1 cellular context compared by ENCODE assay signal in the genomic region with DNA sequence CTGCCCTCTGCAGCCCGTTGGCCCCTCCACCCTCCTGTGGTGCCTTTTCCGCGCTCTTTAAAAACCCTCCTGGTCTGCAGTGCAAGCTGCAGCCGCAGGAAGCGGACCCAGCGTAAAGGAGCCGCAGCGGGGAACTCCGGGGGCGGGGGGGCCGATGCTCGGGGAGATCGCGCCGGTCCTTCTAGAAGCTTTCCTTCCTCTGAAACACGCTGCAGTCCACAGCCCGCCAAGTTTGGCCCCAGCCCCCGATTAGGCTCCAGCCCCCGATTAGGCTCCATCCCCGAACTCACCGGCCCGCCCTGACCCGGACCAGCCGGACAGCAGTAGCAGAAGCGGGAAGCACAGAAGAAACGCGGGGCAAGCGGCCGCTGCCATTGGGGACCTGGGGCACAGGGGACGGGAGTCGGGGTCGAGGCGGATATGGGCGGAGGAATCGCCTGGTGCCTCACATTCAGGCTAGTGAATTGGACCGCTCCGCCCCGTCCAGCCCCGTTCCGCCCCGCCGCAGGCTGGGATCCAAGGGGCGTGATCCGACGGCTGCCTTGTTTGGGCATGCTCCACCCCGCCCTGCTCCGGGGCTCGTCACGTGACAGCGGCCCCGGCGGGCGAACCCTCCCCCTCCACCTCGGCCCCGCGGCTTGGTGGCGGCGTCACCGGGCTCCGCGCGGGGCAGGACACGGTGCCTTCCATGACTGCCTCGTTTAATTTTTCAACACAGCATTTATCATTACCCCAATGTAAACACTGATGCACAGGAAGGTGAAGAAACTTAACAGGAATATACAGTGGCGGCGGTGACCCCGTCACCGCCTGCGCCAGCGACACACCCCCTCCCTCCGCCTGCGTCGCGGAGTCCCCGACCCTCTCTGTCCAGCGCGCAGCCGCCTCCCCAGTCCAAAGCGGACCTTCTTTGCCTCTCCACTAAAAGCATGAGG.
TF ChIP-seq lines count a peak whose summit lies in the region.

No MANE protein-coding gene starts in this region.

TF ChIP-seq in K562, 482 proteins besides CTCF, POLR2A, EP300 and RAD21 (continued from another document and continues in another):
- TF ChIP-seq, protein P1, sequence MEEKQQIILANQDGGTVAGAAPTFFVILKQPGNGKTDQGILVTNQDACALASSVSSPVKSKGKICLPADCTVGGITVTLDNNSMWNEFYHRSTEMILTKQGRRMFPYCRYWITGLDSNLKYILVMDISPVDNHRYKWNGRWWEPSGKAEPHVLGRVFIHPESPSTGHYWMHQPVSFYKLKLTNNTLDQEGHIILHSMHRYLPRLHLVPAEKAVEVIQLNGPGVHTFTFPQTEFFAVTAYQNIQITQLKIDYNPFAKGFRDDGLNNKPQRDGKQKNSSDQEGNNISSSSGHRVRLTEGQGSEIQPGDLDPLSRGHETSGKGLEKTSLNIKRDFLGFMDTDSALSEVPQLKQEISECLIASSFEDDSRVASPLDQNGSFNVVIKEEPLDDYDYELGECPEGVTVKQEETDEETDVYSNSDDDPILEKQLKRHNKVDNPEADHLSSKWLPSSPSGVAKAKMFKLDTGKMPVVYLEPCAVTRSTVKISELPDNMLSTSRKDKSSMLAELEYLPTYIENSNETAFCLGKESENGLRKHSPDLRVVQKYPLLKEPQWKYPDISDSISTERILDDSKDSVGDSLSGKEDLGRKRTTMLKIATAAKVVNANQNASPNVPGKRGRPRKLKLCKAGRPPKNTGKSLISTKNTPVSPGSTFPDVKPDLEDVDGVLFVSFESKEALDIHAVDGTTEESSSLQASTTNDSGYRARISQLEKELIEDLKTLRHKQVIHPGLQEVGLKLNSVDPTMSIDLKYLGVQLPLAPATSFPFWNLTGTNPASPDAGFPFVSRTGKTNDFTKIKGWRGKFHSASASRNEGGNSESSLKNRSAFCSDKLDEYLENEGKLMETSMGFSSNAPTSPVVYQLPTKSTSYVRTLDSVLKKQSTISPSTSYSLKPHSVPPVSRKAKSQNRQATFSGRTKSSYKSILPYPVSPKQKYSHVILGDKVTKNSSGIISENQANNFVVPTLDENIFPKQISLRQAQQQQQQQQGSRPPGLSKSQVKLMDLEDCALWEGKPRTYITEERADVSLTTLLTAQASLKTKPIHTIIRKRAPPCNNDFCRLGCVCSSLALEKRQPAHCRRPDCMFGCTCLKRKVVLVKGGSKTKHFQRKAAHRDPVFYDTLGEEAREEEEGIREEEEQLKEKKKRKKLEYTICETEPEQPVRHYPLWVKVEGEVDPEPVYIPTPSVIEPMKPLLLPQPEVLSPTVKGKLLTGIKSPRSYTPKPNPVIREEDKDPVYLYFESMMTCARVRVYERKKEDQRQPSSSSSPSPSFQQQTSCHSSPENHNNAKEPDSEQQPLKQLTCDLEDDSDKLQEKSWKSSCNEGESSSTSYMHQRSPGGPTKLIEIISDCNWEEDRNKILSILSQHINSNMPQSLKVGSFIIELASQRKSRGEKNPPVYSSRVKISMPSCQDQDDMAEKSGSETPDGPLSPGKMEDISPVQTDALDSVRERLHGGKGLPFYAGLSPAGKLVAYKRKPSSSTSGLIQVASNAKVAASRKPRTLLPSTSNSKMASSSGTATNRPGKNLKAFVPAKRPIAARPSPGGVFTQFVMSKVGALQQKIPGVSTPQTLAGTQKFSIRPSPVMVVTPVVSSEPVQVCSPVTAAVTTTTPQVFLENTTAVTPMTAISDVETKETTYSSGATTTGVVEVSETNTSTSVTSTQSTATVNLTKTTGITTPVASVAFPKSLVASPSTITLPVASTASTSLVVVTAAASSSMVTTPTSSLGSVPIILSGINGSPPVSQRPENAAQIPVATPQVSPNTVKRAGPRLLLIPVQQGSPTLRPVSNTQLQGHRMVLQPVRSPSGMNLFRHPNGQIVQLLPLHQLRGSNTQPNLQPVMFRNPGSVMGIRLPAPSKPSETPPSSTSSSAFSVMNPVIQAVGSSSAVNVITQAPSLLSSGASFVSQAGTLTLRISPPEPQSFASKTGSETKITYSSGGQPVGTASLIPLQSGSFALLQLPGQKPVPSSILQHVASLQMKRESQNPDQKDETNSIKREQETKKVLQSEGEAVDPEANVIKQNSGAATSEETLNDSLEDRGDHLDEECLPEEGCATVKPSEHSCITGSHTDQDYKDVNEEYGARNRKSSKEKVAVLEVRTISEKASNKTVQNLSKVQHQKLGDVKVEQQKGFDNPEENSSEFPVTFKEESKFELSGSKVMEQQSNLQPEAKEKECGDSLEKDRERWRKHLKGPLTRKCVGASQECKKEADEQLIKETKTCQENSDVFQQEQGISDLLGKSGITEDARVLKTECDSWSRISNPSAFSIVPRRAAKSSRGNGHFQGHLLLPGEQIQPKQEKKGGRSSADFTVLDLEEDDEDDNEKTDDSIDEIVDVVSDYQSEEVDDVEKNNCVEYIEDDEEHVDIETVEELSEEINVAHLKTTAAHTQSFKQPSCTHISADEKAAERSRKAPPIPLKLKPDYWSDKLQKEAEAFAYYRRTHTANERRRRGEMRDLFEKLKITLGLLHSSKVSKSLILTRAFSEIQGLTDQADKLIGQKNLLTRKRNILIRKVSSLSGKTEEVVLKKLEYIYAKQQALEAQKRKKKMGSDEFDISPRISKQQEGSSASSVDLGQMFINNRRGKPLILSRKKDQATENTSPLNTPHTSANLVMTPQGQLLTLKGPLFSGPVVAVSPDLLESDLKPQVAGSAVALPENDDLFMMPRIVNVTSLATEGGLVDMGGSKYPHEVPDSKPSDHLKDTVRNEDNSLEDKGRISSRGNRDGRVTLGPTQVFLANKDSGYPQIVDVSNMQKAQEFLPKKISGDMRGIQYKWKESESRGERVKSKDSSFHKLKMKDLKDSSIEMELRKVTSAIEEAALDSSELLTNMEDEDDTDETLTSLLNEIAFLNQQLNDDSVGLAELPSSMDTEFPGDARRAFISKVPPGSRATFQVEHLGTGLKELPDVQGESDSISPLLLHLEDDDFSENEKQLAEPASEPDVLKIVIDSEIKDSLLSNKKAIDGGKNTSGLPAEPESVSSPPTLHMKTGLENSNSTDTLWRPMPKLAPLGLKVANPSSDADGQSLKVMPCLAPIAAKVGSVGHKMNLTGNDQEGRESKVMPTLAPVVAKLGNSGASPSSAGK (IDR thresholded peaks at IDR 0.05): peak; percentile 63
- TF ChIP-seq NEUROD1 (IDR thresholded peaks at IDR 0.05; ENCODE audit: borderline replicate concordance, low read depth, low read length, partially characterized antibody) (no peak), NRF1 (conservative IDR thresholded peaks at IDR 0.05 in 1 of 2, IDR thresholded peaks at IDR 0.05 in 1 of 2) (peak; percentile 87 to 89), HDAC6 (IDR thresholded peaks at IDR 0.05; ENCODE audit: low read depth, low read length) (no peak), RBM34 (IDR thresholded peaks at IDR 0.05; ENCODE audit: borderline replicate concordance, insufficient read depth, low read length) (no peak), SNIP1 (IDR thresholded peaks at IDR 0.05; ENCODE audit: low read depth) (no peak), RBM25 (IDR thresholded peaks at IDR 0.05; ENCODE audit: low read depth, low read length, severe bottlenecking) (no peak), ZNF586 (CRISPR knock-in tag; conservative IDR thresholded peaks at IDR 0.05) (no peak), PHF8 (IDR thresholded peaks at IDR 0.05; ENCODE audit: borderline replicate concordance, low read length) (peak; percentile 60; the same call in 1 of the 2 replicates), XRCC4 (IDR thresholded peaks at IDR 0.05; ENCODE audit: extremely low read depth, insufficient read depth, insufficient read length) (no peak), SP2 (IDR thresholded peaks at IDR 0.05; ENCODE audit: extremely low read depth, low read depth, low read length, poor library complexity, severe bottlenecking) (no peak), ZNF785 (CRISPR knock-in tag; IDR thresholded peaks at IDR 0.05) (no peak), ESRRB (CRISPR knock-in tag; IDR thresholded peaks at IDR 0.05; ENCODE audit: borderline replicate concordance) (no peak), SIRT6 (IDR thresholded peaks at IDR 0.05; ENCODE audit: low read depth, low read length) (no peak), SMC3 (conservative IDR thresholded peaks at IDR 0.05; ENCODE audit: insufficient read depth, low read depth, low read length) (no peak), ZSCAN32 (CRISPR knock-in tag; IDR thresholded peaks at IDR 0.05) (no peak), ZKSCAN8 (CRISPR knock-in tag; IDR thresholded peaks at IDR 0.05) (no peak), MYBL2 (IDR thresholded peaks at IDR 0.05; ENCODE audit: low read depth) (no peak), MYBL2 (CRISPR knock-in tag; IDR thresholded peaks at IDR 0.05; ENCODE audit: borderline replicate concordance) (no peak), HDGF (IDR thresholded peaks at IDR 0.05) (no peak), HDAC3 (IDR thresholded peaks at IDR 0.05; ENCODE audit: borderline replicate concordance, partially characterized antibody) (no peak)
- TF ChIP-seq, protein P2, sequence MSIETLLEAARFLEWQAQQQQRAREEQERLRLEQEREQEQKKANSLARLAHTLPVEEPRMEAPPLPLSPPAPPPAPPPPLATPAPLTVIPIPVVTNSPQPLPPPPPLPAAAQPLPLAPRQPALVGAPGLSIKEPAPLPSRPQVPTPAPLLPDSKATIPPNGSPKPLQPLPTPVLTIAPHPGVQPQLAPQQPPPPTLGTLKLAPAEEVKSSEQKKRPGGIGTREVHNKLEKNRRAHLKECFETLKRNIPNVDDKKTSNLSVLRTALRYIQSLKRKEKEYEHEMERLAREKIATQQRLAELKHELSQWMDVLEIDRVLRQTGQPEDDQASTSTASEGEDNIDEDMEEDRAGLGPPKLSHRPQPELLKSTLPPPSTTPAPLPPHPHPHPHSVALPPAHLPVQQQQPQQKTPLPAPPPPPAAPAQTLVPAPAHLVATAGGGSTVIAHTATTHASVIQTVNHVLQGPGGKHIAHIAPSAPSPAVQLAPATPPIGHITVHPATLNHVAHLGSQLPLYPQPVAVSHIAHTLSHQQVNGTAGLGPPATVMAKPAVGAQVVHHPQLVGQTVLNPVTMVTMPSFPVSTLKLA (conservative IDR thresholded peaks at IDR 0.05): peak; percentile 85 to 92
- TF ChIP-seq, protein P3, sequence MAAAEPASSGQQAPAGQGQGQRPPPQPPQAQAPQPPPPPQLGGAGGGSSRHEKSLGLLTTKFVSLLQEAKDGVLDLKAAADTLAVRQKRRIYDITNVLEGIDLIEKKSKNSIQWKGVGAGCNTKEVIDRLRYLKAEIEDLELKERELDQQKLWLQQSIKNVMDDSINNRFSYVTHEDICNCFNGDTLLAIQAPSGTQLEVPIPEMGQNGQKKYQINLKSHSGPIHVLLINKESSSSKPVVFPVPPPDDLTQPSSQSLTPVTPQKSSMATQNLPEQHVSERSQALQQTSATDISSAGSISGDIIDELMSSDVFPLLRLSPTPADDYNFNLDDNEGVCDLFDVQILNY (CRISPR knock-in tag; IDR thresholded peaks at IDR 0.05): no peak
- TF ChIP-seq, protein P4, sequence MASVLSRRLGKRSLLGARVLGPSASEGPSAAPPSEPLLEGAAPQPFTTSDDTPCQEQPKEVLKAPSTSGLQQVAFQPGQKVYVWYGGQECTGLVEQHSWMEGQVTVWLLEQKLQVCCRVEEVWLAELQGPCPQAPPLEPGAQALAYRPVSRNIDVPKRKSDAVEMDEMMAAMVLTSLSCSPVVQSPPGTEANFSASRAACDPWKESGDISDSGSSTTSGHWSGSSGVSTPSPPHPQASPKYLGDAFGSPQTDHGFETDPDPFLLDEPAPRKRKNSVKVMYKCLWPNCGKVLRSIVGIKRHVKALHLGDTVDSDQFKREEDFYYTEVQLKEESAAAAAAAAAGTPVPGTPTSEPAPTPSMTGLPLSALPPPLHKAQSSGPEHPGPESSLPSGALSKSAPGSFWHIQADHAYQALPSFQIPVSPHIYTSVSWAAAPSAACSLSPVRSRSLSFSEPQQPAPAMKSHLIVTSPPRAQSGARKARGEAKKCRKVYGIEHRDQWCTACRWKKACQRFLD (CRISPR knock-in tag; IDR thresholded peaks at IDR 0.05): no peak
- TF ChIP-seq, protein P5, sequence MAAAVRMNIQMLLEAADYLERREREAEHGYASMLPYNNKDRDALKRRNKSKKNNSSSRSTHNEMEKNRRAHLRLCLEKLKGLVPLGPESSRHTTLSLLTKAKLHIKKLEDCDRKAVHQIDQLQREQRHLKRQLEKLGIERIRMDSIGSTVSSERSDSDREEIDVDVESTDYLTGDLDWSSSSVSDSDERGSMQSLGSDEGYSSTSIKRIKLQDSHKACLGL (CRISPR knock-in tag; IDR thresholded peaks at IDR 0.05; ENCODE audit: borderline replicate concordance, poor library complexity, severe bottlenecking): peak; percentile 46
- TF ChIP-seq, protein P6, sequence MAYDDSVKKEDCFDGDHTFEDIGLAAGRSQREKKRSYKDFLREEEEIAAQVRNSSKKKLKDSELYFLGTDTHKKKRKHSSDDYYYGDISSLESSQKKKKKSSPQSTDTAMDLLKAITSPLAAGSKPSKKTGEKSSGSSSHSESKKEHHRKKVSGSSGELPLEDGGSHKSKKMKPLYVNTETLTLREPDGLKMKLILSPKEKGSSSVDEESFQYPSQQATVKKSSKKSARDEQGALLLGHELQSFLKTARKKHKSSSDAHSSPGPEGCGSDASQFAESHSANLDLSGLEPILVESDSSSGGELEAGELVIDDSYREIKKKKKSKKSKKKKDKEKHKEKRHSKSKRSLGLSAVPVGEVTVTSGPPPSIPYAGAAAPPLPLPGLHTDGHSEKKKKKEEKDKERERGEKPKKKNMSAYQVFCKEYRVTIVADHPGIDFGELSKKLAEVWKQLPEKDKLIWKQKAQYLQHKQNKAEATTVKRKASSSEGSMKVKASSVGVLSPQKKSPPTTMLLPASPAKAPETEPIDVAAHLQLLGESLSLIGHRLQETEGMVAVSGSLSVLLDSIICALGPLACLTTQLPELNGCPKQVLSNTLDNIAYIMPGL (CRISPR knock-in tag; IDR thresholded peaks at IDR 0.05): 0 out of 2 replicates have a peak, but pooled peaks have one; percentile 14
- TF ChIP-seq, protein P7, sequence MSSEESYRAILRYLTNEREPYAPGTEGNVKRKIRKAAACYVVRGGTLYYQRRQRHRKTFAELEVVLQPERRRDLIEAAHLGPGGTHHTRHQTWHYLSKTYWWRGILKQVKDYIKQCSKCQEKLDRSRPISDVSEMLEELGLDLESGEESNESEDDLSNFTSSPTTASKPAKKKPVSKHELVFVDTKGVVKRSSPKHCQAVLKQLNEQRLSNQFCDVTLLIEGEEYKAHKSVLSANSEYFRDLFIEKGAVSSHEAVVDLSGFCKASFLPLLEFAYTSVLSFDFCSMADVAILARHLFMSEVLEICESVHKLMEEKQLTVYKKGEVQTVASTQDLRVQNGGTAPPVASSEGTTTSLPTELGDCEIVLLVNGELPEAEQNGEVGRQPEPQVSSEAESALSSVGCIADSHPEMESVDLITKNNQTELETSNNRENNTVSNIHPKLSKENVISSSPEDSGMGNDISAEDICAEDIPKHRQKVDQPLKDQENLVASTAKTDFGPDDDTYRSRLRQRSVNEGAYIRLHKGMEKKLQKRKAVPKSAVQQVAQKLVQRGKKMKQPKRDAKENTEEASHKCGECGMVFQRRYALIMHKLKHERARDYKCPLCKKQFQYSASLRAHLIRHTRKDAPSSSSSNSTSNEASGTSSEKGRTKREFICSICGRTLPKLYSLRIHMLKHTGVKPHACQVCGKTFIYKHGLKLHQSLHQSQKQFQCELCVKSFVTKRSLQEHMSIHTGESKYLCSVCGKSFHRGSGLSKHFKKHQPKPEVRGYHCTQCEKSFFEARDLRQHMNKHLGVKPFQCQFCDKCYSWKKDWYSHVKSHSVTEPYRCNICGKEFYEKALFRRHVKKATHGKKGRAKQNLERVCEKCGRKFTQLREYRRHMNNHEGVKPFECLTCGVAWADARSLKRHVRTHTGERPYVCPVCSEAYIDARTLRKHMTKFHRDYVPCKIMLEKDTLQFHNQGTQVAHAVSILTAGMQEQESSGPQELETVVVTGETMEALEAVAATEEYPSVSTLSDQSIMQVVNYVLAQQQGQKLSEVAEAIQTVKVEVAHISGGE (CRISPR knock-in tag; IDR thresholded peaks at IDR 0.05): peak in 2 of 3 experiments; percentile 31 to 81; a peak in 2 of 6 replicates
